Comparison of ENCODE assay signal across 12 cellular contexts in the genomic region with DNA sequence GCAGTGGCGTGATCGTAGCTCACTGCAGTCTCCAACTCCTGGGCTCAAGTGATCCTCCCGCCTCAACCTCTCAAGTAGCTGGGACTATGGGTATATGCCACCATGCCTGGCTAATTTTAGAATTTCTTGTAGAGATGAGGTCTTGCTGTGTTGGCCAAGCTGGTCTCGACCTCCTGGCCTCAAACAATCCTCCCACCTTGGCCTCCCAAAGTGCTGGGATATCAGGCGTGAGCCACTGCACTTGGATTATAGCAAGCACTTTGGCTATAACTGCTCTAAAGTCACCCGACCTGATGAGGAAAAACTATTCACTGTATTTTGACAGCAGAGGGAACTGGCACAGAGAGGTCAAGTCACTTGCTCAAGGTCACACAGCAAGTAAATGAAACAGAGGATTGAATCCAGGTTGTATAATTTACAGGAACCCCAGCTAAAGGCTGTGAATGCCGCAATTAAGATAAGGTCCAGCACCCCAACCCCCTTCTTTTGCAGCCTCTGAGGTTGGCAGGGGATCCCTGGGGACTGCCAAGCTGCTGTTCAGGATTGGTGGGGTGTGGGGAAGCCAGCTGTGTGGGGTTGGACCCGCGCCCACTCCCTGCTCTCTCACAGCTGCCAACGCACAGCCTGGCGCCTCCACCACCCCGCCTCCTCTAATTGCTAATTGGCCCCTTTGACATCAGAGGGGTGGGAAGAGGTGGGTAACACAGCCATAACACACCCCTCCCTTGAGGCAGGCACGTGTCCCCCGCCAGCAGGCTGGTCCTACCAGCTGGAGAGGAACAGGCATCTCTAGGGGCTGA. TPM values are rescaled to one million over a fixed set of nuclear protein-coding genes. Genes with fewer than 3 reads are reported as not detected.
DNase-seq lines count a peak whose midpoint lies in the region; ATAC-seq and TF ChIP-seq lines count a peak whose summit lies in the region.
"Had no signal": no experiment of that assay in that cellular context is flagged by ENCODE, and none has a peak within 500 bp of the region (broad histone marks: within the 10 kb centered on the region; RNA-seq: fewer than 3 reads in every experiment).

No MANE protein-coding gene starts in this region.

- H3K36me3 ChIP-seq in endodermal cell (ENCODE audit: control insufficient read depth, insufficient read depth, low read length), result no peaks in the 10 kb centered on the region
- H3K36me3 ChIP-seq in stomach, result no peaks in the 10 kb centered on the region
- H3K36me3 ChIP-seq: cardiac muscle cell, thoracic aorta had no signal

- no peak overlapping the region for H3K4me3 Mint-ChIP-seq in endodermal cell

- H3K9me3 ChIP-seq in endodermal cell (ENCODE audit: control insufficient read depth, low read length) (no peaks in the 10 kb centered on the region), stomach (no peaks in the 10 kb centered on the region)
- H3K9me3 ChIP-seq: thoracic aorta had no signal

- H3K9me3 Mint-ChIP-seq in endodermal cell, result no peaks in the 10 kb centered on the region

- intact Hi-C loops in stomach (cut with DNase I; ENCODE audit: low total_unique reads), result no loop called here

- no peak for ATAC-seq in HG03280 (IDR thresholded peaks at IDR 0.05; ENCODE audit: unreplicated experiment)

- no peak for TF ChIP-seq CTCF in endodermal cell (conservative IDR thresholded peaks at IDR 0.05)
- no peak for TF ChIP-seq CTCF in stomach (IDR thresholded peaks at IDR 0.05)
- TF ChIP-seq CTCF in GM13977 (IDR thresholded peaks at IDR 0.05; ENCODE audit: extremely low read depth, insufficient read depth, missing control alignments), result no peak

- DNase-seq in NCI-H510A treated with DMSO at 0.1 percent for 48 hours (lab: John Stamatoyannopoulos, UW), result peak; percentile 13
- DNase-seq in NCI-H510A (lab: John Stamatoyannopoulos, UW), result no peak
- peak; percentile 75 for DNase-seq in NCI-H2196 (lab: John Stamatoyannopoulos, UW; ENCODE audit: unreplicated experiment)
- DNase-seq in endodermal cell, result peak; percentile 59
- peak; percentile 38 for DNase-seq in stomach
- DNase-seq in GM13977 (ENCODE audit: low spot score), result no peak
- no peak for DNase-seq in cerebellar nuclear complex (lab: John Stamatoyannopoulos, UW)
- DNase-seq: 8988T, T-helper 1 cell had no signal

- no peak for TF ChIP-seq POLR2A in stomach (IDR thresholded peaks at IDR 0.05)

- 77 to 95% methylated on average over 7 to 9 of the region's 14 CpGs for WGBS in endodermal cell (ENCODE audit: insufficient coverage in 1 of 2, insufficient read length in 1 of 2), 2 experiments
- 33 to 45% (median 39%) methylated on average over 12 to 14 of the region's 14 CpGs for WGBS in stomach, 5 donors

- H3K27ac ChIP-seq in endodermal cell (ENCODE audit: low read depth, low read length), result no peak overlapping the region
- no peak overlapping the region for H3K27ac ChIP-seq in stomach
- H3K27ac ChIP-seq: cardiac muscle cell, thoracic aorta had no signal

- no peaks in the 10 kb centered on the region for H3K4me1 Mint-ChIP-seq in endodermal cell

- H3K4me3 ChIP-seq in endodermal cell (ENCODE audit: low read length), result no peak overlapping the region
- no peak overlapping the region for H3K4me3 ChIP-seq in stomach
- H3K4me3 ChIP-seq: cardiac muscle cell, thoracic aorta had no signal

- no peak overlapping the region for H3K9ac ChIP-seq in endodermal cell (ENCODE audit: extremely low read depth, low read length, poor library complexity, severe bottlenecking)

- in situ Hi-C loops in GM13977 (cut with MboI; ENCODE audit: low pct_unique_long_range_greater_than_20kb, low sequenced_read_pairs, unreplicated experiment), result no loop called here

- H3K4me1 ChIP-seq in endodermal cell (ENCODE audit: control insufficient read depth, insufficient read depth, low read length) (no peaks in the 10 kb centered on the region), stomach (peaks cover 0 to 6% (median 0%) of the 10 kb centered on the region in 4 donors)

- H3K27ac Mint-ChIP-seq in endodermal cell, result no peak overlapping the region

- H3K27me3 Mint-ChIP-seq in endodermal cell (ENCODE audit: insufficient read depth), result peaks cover 3% of the 10 kb centered on the region

- H3K27me3 ChIP-seq in endodermal cell (ENCODE audit: control insufficient read depth, insufficient read depth, low read length, poor library complexity, severe bottlenecking), result no peaks in the 10 kb centered on the region
- H3K27me3 ChIP-seq in stomach, result peaks cover 0 to 51% (median 4%) of the 10 kb centered on the region in 3 donors
- H3K27me3 ChIP-seq: cardiac muscle cell had no signal

- H3K36me3 Mint-ChIP-seq in endodermal cell (ENCODE audit: low read depth), result no peaks in the 10 kb centered on the region

- no peak for TF ChIP-seq EP300 in stomach (IDR thresholded peaks at IDR 0.05)

RNA-seq across cellular contexts. Expression of a gene that starts 6.0 kb away (rescaled TPM):
- total RNA-seq in endodermal cell (under 1 TPM; 0.58 to 0.70 TPM), stomach (1 to 10 TPM in 1 of 5 donors, not detected in 4; 1.1 TPM)
- polyA plus RNA-seq in endodermal cell (2013, experiment 1 of 2), result 0.93 TPM
- polyA plus RNA-seq in endodermal cell (2013, experiment 2 of 2), result 0.87 TPM
- polyA plus RNA-seq in stomach, result under 1 TPM in 1 of 3 donors, not detected in 2; 0.55 TPM

RNA-seq across cellular contexts. Expression of a gene that starts 8.2 kb away (rescaled TPM):
- 10 to 100 TPM; 33.3 to 37.9 TPM for total RNA-seq in endodermal cell
- polyA plus RNA-seq in endodermal cell (2013, experiment 1 of 2), result 66.1 TPM
- polyA plus RNA-seq in endodermal cell (2013, experiment 2 of 2), result 53.5 TPM
- 10 to 100 TPM in 1 of 5 donors, 1 to 10 TPM in 2, not detected in 2; 1.1 to 12.5 (median 2.3) TPM for total RNA-seq in stomach
- polyA plus RNA-seq in stomach, result 1 to 10 TPM in 1 of 3 donors, under 1 TPM in 1, not detected in 1; 0.31 to 1.3 TPM
- total RNA-seq: thoracic aorta had no signal

RNA-seq across cellular contexts. Expression of a gene that starts 17.1 kb away (rescaled TPM):
- total RNA-seq in endodermal cell (1 to 10 TPM; 2.8 to 6.6 TPM), stomach (1 to 10 TPM in 1 of 5 donors, not detected in 4; 7.0 TPM)
- polyA plus RNA-seq in endodermal cell (2013, experiment 1 of 2), result 10.1 TPM
- 9.9 TPM for polyA plus RNA-seq in endodermal cell (2013, experiment 2 of 2)
- polyA plus RNA-seq in stomach, result not detected
- total RNA-seq: thoracic aorta had no signal

RNA-seq across cellular contexts. Expression of a gene that starts 42.5 kb away (rescaled TPM):
- total RNA-seq in endodermal cell, result 10 to 100 TPM; 12.7 to 13.3 TPM
- polyA plus RNA-seq in endodermal cell (2013, experiment 1 of 2), result 10.3 TPM
- 9.6 TPM for polyA plus RNA-seq in endodermal cell (2013, experiment 2 of 2)
- total RNA-seq in stomach, result 100 to 1,000 TPM in 1 of 5 donors, 10 to 100 TPM in 3, not detected in 1; 20.7 to 250 (median 35.1) TPM
- 10 to 100 TPM; 32.7 to 70.8 (median 52.4) TPM for polyA plus RNA-seq in stomach
- total RNA-seq: thoracic aorta had no signal

RNA-seq across cellular contexts. Expression of a gene that starts 47.2 kb away (rescaled TPM):
- 10 to 100 TPM; 51.5 to 55.9 TPM for total RNA-seq in endodermal cell
- 32.8 TPM for polyA plus RNA-seq in endodermal cell (2013, experiment 1 of 2)
- 30.6 TPM for polyA plus RNA-seq in endodermal cell (2013, experiment 2 of 2)
- total RNA-seq in stomach, result 10 to 100 TPM in 2 of 5 donors, 1 to 10 TPM in 3; 2.2 to 24.5 (median 8.3) TPM
- polyA plus RNA-seq in stomach, result 10 to 100 TPM; 20.4 to 25.0 (median 22.0) TPM

Comparison
In these comparisons a context has a peak if more than half of its experiments do, and no peak if none do; other contexts are left out.
1. DNase-seq: peak in NCI-H510A treated with DMSO at 0.1 percent for 48 hours (single experiment), NCI-H2196 (single experiment), endodermal cell (single experiment) and stomach (single experiment); none in NCI-H510A (single experiment), GM13977 (single experiment) and cerebellar nuclear complex (0 of 2).